1 cellular context compared by ENCODE assay signal in genomic region chrX:48897157-48897620, GRCh38.
TF ChIP-seq lines count a peak whose summit lies in the region.

No MANE protein-coding gene starts in this region.

TF ChIP-seq in HepG2, 621 proteins besides CTCF, POLR2A, EP300 and RAD21 (continued from another document):
- no peak for TF ChIP-seq DZIP1 (CRISPR knock-in tag; IDR thresholded peaks at IDR 0.05)
- peak; percentile 85 for TF ChIP-seq BHLHE40 (IDR thresholded peaks at IDR 0.05; ENCODE audit: low read length)
- TF ChIP-seq SNRNP70 (IDR thresholded peaks at IDR 0.05; ENCODE audit: low read depth, low read length) = no peak
- no peak for TF ChIP-seq TFAP4 (IDR thresholded peaks at IDR 0.05; ENCODE audit: borderline replicate concordance, low read depth)
- TF ChIP-seq ZNF232 (CRISPR knock-in tag; IDR thresholded peaks at IDR 0.05; ENCODE audit: borderline replicate concordance) = no peak
- no peak for TF ChIP-seq PRDM4 (CRISPR knock-in tag; IDR thresholded peaks at IDR 0.05; ENCODE audit: borderline replicate concordance)
- TF ChIP-seq DDIT3 (CRISPR knock-in tag; IDR thresholded peaks at IDR 0.05) = no peak
- TF ChIP-seq ZNF431 (CRISPR knock-in tag; IDR thresholded peaks at IDR 0.05; ENCODE audit: borderline replicate concordance, low read depth) = no peak
- TF ChIP-seq STAT6 (CRISPR knock-in tag; IDR thresholded peaks at IDR 0.05; ENCODE audit: borderline replicate concordance) = no peak
- no peak for TF ChIP-seq ZNF337 (CRISPR knock-in tag; IDR thresholded peaks at IDR 0.05; ENCODE audit: borderline replicate concordance, low read depth)
- no peak for TF ChIP-seq JUNB (CRISPR knock-in tag; IDR thresholded peaks at IDR 0.05; ENCODE audit: borderline replicate concordance)
- no peak for TF ChIP-seq ZNF749 (CRISPR knock-in tag; IDR thresholded peaks at IDR 0.05; ENCODE audit: borderline replicate concordance)
- 0 out of 2 replicates have a peak, but pooled peaks have one; percentile 6 for TF ChIP-seq PCBP1 (IDR thresholded peaks at IDR 0.05; ENCODE audit: borderline replicate concordance, low read depth, low read length)
- no peak for TF ChIP-seq HNRNPUL1 (IDR thresholded peaks at IDR 0.05; ENCODE audit: low read depth, low read length)
- TF ChIP-seq ZNF256 (CRISPR knock-in tag; conservative IDR thresholded peaks at IDR 0.05) = no peak
- peak; percentile 44 for TF ChIP-seq U2AF1 (optimal IDR thresholded peaks at IDR 0.05; ENCODE audit: low read depth, low read length)
